ENCODE assay signal across 1 cellular context in the genomic region with DNA sequence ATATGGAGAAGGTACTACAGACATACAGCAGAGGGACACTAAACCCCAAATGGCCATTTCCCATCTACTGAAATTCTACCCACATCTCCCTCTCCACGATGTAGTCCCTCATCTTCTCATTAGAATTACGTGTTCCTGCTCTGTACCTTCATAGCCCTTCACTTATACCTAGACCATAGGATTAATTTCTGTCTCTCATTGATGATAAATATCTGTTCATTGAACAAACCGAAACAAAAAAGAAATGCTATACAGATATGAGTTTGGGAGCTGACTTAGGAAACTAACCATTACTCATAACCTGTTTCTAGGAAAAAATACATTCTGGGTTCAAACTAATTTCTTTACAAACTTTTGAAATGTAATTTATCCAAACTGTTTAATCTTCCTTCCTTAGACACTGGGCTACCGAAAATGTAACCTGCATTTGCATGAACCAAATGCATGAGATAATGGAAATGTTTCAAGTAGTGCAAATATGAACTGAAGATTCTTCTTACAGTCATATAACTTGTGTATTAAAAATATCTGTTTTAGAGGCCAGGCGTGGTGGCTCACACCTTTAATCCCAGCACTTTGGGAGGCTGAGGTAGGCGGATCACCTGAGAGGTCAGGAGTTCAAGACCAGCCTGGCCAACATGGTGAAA.
TF ChIP-seq lines count a peak whose summit lies in the region.

No MANE protein-coding gene starts in this region.

TF ChIP-seq in neural cell, 6 proteins besides CTCF, POLR2A, EP300 and RAD21 (continued from another document):
- TF ChIP-seq POLR2AphosphoS5 (IDR thresholded peaks at IDR 0.05): no peak
- no peak for TF ChIP-seq EZH2 (IDR thresholded peaks at IDR 0.05; ENCODE audit: borderline replicate concordance, insufficient read depth, low read length, poor library complexity, severe bottlenecking)
- TF ChIP-seq, protein P1, sequence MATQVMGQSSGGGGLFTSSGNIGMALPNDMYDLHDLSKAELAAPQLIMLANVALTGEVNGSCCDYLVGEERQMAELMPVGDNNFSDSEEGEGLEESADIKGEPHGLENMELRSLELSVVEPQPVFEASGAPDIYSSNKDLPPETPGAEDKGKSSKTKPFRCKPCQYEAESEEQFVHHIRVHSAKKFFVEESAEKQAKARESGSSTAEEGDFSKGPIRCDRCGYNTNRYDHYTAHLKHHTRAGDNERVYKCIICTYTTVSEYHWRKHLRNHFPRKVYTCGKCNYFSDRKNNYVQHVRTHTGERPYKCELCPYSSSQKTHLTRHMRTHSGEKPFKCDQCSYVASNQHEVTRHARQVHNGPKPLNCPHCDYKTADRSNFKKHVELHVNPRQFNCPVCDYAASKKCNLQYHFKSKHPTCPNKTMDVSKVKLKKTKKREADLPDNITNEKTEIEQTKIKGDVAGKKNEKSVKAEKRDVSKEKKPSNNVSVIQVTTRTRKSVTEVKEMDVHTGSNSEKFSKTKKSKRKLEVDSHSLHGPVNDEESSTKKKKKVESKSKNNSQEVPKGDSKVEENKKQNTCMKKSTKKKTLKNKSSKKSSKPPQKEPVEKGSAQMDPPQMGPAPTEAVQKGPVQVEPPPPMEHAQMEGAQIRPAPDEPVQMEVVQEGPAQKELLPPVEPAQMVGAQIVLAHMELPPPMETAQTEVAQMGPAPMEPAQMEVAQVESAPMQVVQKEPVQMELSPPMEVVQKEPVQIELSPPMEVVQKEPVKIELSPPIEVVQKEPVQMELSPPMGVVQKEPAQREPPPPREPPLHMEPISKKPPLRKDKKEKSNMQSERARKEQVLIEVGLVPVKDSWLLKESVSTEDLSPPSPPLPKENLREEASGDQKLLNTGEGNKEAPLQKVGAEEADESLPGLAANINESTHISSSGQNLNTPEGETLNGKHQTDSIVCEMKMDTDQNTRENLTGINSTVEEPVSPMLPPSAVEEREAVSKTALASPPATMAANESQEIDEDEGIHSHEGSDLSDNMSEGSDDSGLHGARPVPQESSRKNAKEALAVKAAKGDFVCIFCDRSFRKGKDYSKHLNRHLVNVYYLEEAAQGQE (IDR thresholded peaks at IDR 0.05; ENCODE audit: borderline replicate concordance): no peak
